ENCODE assay signal across 1 cellular context in the genomic region with DNA sequence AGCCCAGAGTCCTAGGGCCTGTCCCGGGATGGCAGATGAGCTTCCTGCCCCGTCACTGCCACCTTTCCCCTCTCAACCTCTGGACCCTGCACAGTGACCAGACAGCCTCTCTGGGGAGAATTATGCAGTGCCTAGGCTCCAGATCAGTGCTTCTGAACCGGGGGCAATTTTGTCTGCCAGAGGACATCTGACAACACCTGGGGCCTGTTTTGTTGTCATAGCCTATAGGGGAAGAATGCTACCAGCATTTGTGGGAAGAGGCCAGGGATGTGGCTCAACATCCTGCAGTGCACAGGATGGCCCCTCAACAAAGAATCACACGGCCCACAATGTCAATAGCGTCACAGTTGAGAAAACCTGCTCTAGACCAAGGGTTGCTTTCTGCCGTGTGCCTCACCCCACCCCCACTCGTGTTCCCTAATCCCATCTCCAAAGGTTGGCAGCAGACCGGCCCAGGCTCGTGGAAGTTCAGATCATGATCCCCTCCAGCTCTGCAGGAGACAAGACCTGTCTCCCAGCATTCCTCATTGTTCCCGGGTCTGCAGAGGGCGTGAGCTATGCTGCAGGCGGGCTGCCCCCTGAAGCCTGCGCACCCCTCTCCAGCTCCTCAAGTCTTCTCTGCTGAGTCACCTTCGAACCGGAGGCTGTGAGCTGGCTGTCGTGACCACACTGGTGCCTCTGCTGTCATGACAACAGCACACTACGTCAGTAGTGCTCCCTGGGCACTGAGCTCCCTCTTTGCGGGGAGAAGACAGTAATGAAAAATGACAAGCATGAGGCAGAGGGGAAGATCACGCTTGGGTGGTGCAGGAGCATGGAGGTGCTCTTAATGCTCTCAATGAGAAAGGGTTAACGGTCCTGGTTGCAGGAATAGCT.
TF ChIP-seq lines count a peak whose summit lies in the region.

No MANE protein-coding gene starts in this region.

TF ChIP-seq in HepG2, 621 proteins besides CTCF, POLR2A, EP300 and RAD21 (continued from another document and continues in another):
- TF ChIP-seq, protein P1, sequence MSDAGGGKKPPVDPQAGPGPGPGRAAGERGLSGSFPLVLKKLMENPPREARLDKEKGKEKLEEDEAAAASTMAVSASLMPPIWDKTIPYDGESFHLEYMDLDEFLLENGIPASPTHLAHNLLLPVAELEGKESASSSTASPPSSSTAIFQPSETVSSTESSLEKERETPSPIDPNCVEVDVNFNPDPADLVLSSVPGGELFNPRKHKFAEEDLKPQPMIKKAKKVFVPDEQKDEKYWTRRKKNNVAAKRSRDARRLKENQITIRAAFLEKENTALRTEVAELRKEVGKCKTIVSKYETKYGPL (CRISPR knock-in tag; IDR thresholded peaks at IDR 0.05) = no peak
- no peak for TF ChIP-seq KDM3A (CRISPR knock-in tag; IDR thresholded peaks at IDR 0.05; ENCODE audit: low read depth)
- TF ChIP-seq CBX5 (CRISPR knock-in tag; IDR thresholded peaks at IDR 0.05; ENCODE audit: borderline replicate concordance) = no peak; the same call in 1 of the 2 replicates
- TF ChIP-seq RXRA (CRISPR knock-in tag; IDR thresholded peaks at IDR 0.05) = peak; percentile 83
- TF ChIP-seq THAP11 (CRISPR knock-in tag; IDR thresholded peaks at IDR 0.05) = no peak
- TF ChIP-seq, protein P2, sequence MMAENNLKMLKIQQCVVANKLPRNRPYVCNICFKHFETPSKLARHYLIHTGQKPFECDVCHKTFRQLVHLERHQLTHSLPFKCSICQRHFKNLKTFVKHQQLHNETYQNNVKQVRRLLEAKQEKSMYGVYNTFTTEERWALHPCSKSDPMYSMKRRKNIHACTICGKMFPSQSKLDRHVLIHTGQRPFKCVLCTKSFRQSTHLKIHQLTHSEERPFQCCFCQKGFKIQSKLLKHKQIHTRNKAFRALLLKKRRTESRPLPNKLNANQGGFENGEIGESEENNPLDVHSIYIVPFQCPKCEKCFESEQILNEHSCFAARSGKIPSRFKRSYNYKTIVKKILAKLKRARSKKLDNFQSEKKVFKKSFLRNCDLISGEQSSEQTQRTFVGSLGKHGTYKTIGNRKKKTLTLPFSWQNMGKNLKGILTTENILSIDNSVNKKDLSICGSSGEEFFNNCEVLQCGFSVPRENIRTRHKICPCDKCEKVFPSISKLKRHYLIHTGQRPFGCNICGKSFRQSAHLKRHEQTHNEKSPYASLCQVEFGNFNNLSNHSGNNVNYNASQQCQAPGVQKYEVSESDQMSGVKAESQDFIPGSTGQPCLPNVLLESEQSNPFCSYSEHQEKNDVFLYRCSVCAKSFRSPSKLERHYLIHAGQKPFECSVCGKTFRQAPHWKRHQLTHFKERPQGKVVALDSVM (CRISPR knock-in tag; IDR thresholded peaks at IDR 0.05) = no peak
- TF ChIP-seq, protein P3, sequence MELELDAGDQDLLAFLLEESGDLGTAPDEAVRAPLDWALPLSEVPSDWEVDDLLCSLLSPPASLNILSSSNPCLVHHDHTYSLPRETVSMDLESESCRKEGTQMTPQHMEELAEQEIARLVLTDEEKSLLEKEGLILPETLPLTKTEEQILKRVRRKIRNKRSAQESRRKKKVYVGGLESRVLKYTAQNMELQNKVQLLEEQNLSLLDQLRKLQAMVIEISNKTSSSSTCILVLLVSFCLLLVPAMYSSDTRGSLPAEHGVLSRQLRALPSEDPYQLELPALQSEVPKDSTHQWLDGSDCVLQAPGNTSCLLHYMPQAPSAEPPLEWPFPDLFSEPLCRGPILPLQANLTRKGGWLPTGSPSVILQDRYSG (CRISPR knock-in tag; IDR thresholded peaks at IDR 0.05) = no peak
- TF ChIP-seq, protein P4, sequence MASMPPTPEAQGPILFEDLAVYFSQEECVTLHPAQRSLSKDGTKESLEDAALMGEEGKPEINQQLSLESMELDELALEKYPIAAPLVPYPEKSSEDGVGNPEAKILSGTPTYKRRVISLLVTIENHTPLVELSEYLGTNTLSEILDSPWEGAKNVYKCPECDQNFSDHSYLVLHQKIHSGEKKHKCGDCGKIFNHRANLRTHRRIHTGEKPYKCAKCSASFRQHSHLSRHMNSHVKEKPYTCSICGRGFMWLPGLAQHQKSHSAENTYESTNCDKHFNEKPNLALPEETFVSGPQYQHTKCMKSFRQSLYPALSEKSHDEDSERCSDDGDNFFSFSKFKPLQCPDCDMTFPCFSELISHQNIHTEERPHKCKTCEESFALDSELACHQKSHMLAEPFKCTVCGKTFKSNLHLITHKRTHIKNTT (CRISPR knock-in tag; IDR thresholded peaks at IDR 0.05) = no peak
- no peak for TF ChIP-seq KLF15 (CRISPR knock-in tag; IDR thresholded peaks at IDR 0.05; ENCODE audit: borderline replicate concordance)
- no peak; the same call in 1 of the 2 replicates for TF ChIP-seq SRY (CRISPR knock-in tag; IDR thresholded peaks at IDR 0.05)
- TF ChIP-seq ZNF547 (CRISPR knock-in tag; IDR thresholded peaks at IDR 0.05) = no peak
- TF ChIP-seq ZNF460 (CRISPR knock-in tag; IDR thresholded peaks at IDR 0.05; ENCODE audit: borderline replicate concordance) = no peak
- TF ChIP-seq ETV5 (CRISPR knock-in tag; IDR thresholded peaks at IDR 0.05; ENCODE audit: borderline replicate concordance) = peak; percentile 40
- TF ChIP-seq, protein P5, sequence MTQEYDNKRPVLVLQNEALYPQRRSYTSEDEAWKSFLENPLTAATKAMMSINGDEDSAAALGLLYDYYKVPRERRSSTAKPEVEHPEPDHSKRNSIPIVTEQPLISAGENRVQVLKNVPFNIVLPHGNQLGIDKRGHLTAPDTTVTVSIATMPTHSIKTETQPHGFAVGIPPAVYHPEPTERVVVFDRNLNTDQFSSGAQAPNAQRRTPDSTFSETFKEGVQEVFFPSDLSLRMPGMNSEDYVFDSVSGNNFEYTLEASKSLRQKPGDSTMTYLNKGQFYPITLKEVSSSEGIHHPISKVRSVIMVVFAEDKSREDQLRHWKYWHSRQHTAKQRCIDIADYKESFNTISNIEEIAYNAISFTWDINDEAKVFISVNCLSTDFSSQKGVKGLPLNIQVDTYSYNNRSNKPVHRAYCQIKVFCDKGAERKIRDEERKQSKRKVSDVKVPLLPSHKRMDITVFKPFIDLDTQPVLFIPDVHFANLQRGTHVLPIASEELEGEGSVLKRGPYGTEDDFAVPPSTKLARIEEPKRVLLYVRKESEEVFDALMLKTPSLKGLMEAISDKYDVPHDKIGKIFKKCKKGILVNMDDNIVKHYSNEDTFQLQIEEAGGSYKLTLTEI (CRISPR knock-in tag; conservative IDR thresholded peaks at IDR 0.05) = no peak
- TF ChIP-seq, protein P6, sequence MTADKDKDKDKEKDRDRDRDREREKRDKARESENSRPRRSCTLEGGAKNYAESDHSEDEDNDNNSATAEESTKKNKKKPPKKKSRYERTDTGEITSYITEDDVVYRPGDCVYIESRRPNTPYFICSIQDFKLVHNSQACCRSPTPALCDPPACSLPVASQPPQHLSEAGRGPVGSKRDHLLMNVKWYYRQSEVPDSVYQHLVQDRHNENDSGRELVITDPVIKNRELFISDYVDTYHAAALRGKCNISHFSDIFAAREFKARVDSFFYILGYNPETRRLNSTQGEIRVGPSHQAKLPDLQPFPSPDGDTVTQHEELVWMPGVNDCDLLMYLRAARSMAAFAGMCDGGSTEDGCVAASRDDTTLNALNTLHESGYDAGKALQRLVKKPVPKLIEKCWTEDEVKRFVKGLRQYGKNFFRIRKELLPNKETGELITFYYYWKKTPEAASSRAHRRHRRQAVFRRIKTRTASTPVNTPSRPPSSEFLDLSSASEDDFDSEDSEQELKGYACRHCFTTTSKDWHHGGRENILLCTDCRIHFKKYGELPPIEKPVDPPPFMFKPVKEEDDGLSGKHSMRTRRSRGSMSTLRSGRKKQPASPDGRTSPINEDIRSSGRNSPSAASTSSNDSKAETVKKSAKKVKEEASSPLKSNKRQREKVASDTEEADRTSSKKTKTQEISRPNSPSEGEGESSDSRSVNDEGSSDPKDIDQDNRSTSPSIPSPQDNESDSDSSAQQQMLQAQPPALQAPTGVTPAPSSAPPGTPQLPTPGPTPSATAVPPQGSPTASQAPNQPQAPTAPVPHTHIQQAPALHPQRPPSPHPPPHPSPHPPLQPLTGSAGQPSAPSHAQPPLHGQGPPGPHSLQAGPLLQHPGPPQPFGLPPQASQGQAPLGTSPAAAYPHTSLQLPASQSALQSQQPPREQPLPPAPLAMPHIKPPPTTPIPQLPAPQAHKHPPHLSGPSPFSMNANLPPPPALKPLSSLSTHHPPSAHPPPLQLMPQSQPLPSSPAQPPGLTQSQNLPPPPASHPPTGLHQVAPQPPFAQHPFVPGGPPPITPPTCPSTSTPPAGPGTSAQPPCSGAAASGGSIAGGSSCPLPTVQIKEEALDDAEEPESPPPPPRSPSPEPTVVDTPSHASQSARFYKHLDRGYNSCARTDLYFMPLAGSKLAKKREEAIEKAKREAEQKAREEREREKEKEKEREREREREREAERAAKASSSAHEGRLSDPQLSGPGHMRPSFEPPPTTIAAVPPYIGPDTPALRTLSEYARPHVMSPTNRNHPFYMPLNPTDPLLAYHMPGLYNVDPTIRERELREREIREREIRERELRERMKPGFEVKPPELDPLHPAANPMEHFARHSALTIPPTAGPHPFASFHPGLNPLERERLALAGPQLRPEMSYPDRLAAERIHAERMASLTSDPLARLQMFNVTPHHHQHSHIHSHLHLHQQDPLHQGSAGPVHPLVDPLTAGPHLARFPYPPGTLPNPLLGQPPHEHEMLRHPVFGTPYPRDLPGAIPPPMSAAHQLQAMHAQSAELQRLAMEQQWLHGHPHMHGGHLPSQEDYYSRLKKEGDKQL (CRISPR knock-in tag; IDR thresholded peaks at IDR 0.05; ENCODE audit: low read depth) = 0 out of 2 replicates have a peak, but pooled peaks have one; percentile 16
- TF ChIP-seq SMC3 (IDR thresholded peaks at IDR 0.05; ENCODE audit: low read length) = no peak
- 0 out of 2 replicates have a peak, but pooled peaks have one; percentile 46 for TF ChIP-seq ELF3 (CRISPR knock-in tag; IDR thresholded peaks at IDR 0.05)
- no peak for TF ChIP-seq ZNF326 (CRISPR knock-in tag; IDR thresholded peaks at IDR 0.05; ENCODE audit: borderline replicate concordance)
- TF ChIP-seq, protein P7, sequence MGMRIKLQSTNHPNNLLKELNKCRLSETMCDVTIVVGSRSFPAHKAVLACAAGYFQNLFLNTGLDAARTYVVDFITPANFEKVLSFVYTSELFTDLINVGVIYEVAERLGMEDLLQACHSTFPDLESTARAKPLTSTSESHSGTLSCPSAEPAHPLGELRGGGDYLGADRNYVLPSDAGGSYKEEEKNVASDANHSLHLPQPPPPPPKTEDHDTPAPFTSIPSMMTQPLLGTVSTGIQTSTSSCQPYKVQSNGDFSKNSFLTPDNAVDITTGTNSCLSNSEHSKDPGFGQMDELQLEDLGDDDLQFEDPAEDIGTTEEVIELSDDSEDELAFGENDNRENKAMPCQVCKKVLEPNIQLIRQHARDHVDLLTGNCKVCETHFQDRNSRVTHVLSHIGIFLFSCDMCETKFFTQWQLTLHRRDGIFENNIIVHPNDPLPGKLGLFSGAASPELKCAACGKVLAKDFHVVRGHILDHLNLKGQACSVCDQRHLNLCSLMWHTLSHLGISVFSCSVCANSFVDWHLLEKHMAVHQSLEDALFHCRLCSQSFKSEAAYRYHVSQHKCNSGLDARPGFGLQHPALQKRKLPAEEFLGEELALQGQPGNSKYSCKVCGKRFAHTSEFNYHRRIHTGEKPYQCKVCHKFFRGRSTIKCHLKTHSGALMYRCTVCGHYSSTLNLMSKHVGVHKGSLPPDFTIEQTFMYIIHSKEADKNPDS (CRISPR knock-in tag; IDR thresholded peaks at IDR 0.05) = no peak
- no peak for TF ChIP-seq ZNF562 (CRISPR knock-in tag; IDR thresholded peaks at IDR 0.05; ENCODE audit: borderline replicate concordance)
- TF ChIP-seq ZKSCAN8 (CRISPR knock-in tag; IDR thresholded peaks at IDR 0.05; ENCODE audit: borderline replicate concordance) = no peak; the same call in 1 of the 2 replicates
- TF ChIP-seq GATAD1 (CRISPR knock-in tag; IDR thresholded peaks at IDR 0.05) = peak; percentile 5; the same call in 1 of the 2 replicates
- TF ChIP-seq MXI1 (IDR thresholded peaks at IDR 0.05; ENCODE audit: borderline replicate concordance, low read depth, low read length) = peak; percentile 9; the same call in 1 of the 3 replicates
- TF ChIP-seq ELF4 (CRISPR knock-in tag; IDR thresholded peaks at IDR 0.05; ENCODE audit: borderline replicate concordance) = no peak
- TF ChIP-seq KLF11 (CRISPR knock-in tag; IDR thresholded peaks at IDR 0.05) = no peak
- TF ChIP-seq ZBTB42 (CRISPR knock-in tag; IDR thresholded peaks at IDR 0.05) = no peak
- TF ChIP-seq, protein P8, sequence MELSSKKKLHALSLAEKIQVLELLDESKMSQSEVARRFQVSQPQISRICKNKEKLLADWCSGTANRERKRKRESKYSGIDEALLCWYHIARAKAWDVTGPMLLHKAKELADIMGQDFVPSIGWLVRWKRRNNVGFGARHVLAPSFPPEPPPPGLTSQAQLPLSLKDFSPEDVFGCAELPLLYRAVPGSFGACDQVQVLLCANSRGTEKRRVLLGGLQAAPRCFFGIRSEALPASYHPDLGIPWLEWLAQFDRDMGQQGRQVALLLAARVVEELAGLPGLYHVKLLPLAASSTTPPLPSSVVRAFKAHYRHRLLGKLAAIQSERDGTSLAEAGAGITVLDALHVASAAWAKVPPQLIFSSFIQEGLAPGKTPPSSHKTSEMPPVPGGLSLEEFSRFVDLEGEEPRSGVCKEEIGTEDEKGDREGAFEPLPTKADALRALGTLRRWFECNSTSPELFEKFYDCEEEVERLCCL (CRISPR knock-in tag; IDR thresholded peaks at IDR 0.05; ENCODE audit: borderline replicate concordance) = peak; percentile 79; the same call in 1 of the 2 replicates
- TF ChIP-seq TBX2 (CRISPR knock-in tag; IDR thresholded peaks at IDR 0.05; ENCODE audit: borderline replicate concordance) = peak; percentile 62; the same call in 1 of the 2 replicates
- 0 out of 2 replicates have a peak, but pooled peaks have one; percentile 42 for TF ChIP-seq ZBTB21 (CRISPR knock-in tag; IDR thresholded peaks at IDR 0.05)
- peak; percentile 97 for TF ChIP-seq GZF1 (CRISPR knock-in tag; IDR thresholded peaks at IDR 0.05)
- no peak for TF ChIP-seq SP5 (CRISPR knock-in tag; IDR thresholded peaks at IDR 0.05; ENCODE audit: borderline replicate concordance, low read depth)
- no peak for TF ChIP-seq NFRKB (IDR thresholded peaks at IDR 0.05)
- TF ChIP-seq MAZ (IDR thresholded peaks at IDR 0.05; ENCODE audit: borderline replicate concordance, low read depth, low read length) = no peak
- TF ChIP-seq MAZ (CRISPR knock-in tag; IDR thresholded peaks at IDR 0.05; ENCODE audit: low read depth) = no peak
- TF ChIP-seq ZNF224 (CRISPR knock-in tag; IDR thresholded peaks at IDR 0.05) = no peak
- TF ChIP-seq KMT2A (CRISPR knock-in tag; IDR thresholded peaks at IDR 0.05) = no peak
- TF ChIP-seq SATB2 (CRISPR knock-in tag; IDR thresholded peaks at IDR 0.05) = no peak
- TF ChIP-seq, protein P9, sequence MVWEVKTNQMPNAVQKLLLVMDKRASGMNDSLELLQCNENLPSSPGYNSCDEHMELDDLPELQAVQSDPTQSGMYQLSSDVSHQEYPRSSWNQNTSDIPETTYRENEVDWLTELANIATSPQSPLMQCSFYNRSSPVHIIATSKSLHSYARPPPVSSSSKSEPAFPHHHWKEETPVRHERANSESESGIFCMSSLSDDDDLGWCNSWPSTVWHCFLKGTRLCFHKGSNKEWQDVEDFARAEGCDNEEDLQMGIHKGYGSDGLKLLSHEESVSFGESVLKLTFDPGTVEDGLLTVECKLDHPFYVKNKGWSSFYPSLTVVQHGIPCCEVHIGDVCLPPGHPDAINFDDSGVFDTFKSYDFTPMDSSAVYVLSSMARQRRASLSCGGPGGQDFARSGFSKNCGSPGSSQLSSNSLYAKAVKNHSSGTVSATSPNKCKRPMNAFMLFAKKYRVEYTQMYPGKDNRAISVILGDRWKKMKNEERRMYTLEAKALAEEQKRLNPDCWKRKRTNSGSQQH (CRISPR knock-in tag; IDR thresholded peaks at IDR 0.05; ENCODE audit: low read depth) = peak; percentile 58; the same call in 1 of the 2 replicates
- TF ChIP-seq THYN1 (CRISPR knock-in tag; IDR thresholded peaks at IDR 0.05; ENCODE audit: borderline replicate concordance, low read depth) = peak; percentile 58; the same call in 1 of the 2 replicates
- TF ChIP-seq ZFP62 (CRISPR knock-in tag; IDR thresholded peaks at IDR 0.05) = no peak
